In the genomic region with DNA sequence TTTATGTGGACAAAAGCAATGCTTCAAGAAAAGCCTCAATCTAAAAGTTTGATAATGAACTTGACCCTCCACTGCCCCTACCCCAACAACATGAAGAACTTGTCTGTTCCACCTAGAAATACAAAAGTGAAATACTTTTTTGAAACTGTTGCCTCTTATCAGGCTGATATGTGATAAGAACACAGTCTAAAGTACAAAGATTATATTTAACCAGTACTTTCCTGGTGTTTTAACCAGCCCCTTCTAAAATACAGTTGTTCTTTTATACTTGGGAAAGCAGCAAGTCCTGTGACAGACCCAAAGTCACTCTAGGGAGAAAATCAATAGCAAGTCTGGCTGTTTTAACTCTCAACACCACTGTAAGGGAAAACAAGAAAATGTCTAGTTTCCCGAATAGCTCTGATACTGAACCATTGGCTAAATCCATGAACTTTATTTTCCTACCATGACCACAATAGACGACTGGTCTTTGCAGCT, we compare ENCODE assay signal across 1 cellular context.
A peak's percentile ranks its signal among the peaks of the same experiment; 100 is the strongest.
TF ChIP-seq lines count a peak whose summit lies in the region.

No MANE protein-coding gene starts in this region.

TF ChIP-seq in HepG2, 621 proteins besides CTCF, POLR2A, EP300 and RAD21 (continued from another document and continues in another):
- TF ChIP-seq, protein P1, sequence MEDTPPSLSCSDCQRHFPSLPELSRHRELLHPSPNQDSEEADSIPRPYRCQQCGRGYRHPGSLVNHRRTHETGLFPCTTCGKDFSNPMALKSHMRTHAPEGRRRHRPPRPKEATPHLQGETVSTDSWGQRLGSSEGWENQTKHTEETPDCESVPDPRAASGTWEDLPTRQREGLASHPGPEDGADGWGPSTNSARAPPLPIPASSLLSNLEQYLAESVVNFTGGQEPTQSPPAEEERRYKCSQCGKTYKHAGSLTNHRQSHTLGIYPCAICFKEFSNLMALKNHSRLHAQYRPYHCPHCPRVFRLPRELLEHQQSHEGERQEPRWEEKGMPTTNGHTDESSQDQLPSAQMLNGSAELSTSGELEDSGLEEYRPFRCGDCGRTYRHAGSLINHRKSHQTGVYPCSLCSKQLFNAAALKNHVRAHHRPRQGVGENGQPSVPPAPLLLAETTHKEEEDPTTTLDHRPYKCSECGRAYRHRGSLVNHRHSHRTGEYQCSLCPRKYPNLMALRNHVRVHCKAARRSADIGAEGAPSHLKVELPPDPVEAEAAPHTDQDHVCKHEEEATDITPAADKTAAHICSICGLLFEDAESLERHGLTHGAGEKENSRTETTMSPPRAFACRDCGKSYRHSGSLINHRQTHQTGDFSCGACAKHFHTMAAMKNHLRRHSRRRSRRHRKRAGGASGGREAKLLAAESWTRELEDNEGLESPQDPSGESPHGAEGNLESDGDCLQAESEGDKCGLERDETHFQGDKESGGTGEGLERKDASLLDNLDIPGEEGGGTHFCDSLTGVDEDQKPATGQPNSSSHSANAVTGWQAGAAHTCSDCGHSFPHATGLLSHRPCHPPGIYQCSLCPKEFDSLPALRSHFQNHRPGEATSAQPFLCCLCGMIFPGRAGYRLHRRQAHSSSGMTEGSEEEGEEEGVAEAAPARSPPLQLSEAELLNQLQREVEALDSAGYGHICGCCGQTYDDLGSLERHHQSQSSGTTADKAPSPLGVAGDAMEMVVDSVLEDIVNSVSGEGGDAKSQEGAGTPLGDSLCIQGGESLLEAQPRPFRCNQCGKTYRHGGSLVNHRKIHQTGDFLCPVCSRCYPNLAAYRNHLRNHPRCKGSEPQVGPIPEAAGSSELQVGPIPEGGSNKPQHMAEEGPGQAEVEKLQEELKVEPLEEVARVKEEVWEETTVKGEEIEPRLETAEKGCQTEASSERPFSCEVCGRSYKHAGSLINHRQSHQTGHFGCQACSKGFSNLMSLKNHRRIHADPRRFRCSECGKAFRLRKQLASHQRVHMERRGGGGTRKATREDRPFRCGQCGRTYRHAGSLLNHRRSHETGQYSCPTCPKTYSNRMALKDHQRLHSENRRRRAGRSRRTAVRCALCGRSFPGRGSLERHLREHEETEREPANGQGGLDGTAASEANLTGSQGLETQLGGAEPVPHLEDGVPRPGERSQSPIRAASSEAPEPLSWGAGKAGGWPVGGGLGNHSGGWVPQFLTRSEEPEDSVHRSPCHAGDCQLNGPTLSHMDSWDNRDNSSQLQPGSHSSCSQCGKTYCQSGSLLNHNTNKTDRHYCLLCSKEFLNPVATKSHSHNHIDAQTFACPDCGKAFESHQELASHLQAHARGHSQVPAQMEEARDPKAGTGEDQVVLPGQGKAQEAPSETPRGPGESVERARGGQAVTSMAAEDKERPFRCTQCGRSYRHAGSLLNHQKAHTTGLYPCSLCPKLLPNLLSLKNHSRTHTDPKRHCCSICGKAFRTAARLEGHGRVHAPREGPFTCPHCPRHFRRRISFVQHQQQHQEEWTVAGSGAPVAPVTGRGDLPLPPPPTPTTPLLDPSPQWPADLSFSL (CRISPR knock-in tag; IDR thresholded peaks at IDR 0.05), result no peak
- TF ChIP-seq DPF2 (CRISPR knock-in tag; IDR thresholded peaks at IDR 0.05; ENCODE audit: borderline replicate concordance, low read depth) (peak; percentile 55; the same call in 1 of the 2 replicates), FOXJ3 (CRISPR knock-in tag; IDR thresholded peaks at IDR 0.05; ENCODE audit: borderline replicate concordance) (peak; percentile 96), ZNF12 (CRISPR knock-in tag; IDR thresholded peaks at IDR 0.05) (0 out of 2 replicates have a peak, but pooled peaks have one; percentile 7), ARNTL (CRISPR knock-in tag; IDR thresholded peaks at IDR 0.05) (no peak), SOX13 (IDR thresholded peaks at IDR 0.05) (0 out of 2 replicates have a peak, but pooled peaks have one; percentile 17), SOX13 (CRISPR knock-in tag; conservative IDR thresholded peaks at IDR 0.05 in 1 of 2, IDR thresholded peaks at IDR 0.05 in 1 of 2) (peak in 1 of 2 experiments; percentile 87; a peak in 2 of 4 replicates), POGZ (CRISPR knock-in tag; IDR thresholded peaks at IDR 0.05) (peak; percentile 41; the same call in 1 of the 2 replicates), MBD4 (IDR thresholded peaks at IDR 0.05; ENCODE audit: borderline replicate concordance, low read length) (peak; percentile 90), CC2D1A (CRISPR knock-in tag; IDR thresholded peaks at IDR 0.05) (no peak), ZBTB8A (CRISPR knock-in tag; IDR thresholded peaks at IDR 0.05; ENCODE audit: borderline replicate concordance, low read depth) (no peak), ATF1 (CRISPR knock-in tag; IDR thresholded peaks at IDR 0.05) (peak; percentile 66; the same call in 1 of the 2 replicates), GATAD2A (CRISPR knock-in tag; IDR thresholded peaks at IDR 0.05) (peak; percentile 96), KDM6A (CRISPR knock-in tag; IDR thresholded peaks at IDR 0.05; ENCODE audit: low read depth) (peak; percentile 77), YY1 (IDR thresholded peaks at IDR 0.05; ENCODE audit: insufficient read depth, insufficient replicate concordance, low read depth, low read length) (no peak), FOXK2 (IDR thresholded peaks at IDR 0.05) (peak; percentile 58; the same call in 1 of the 2 replicates), FLYWCH1 (CRISPR knock-in tag; IDR thresholded peaks at IDR 0.05) (no peak), GABPA (IDR thresholded peaks at IDR 0.05; ENCODE audit: low read depth, low read length) (no peak), GABPA (CRISPR knock-in tag; IDR thresholded peaks at IDR 0.05; ENCODE audit: low read depth) (peak; percentile 18; the same call in 1 of the 2 replicates), ZNF296 (CRISPR knock-in tag; conservative IDR thresholded peaks at IDR 0.05) (no peak), SP5 (CRISPR knock-in tag; IDR thresholded peaks at IDR 0.05; ENCODE audit: borderline replicate concordance, low read depth) (peak; percentile 56; the same call in 1 of the 2 replicates), MED13 (CRISPR knock-in tag; IDR thresholded peaks at IDR 0.05) (peak; percentile 73; the same call in 1 of the 2 replicates), ZMAT3 (CRISPR knock-in tag; conservative IDR thresholded peaks at IDR 0.05) (no peak), SMAD3 (CRISPR knock-in tag; IDR thresholded peaks at IDR 0.05) (0 out of 2 replicates have a peak, but pooled peaks have one; percentile 45), ZNF264 (CRISPR knock-in tag; IDR thresholded peaks at IDR 0.05) (no peak), NKX3-1 (CRISPR knock-in tag; IDR thresholded peaks at IDR 0.05) (peak; percentile 59; the same call in 1 of the 2 replicates), NCOA1 (CRISPR knock-in tag; IDR thresholded peaks at IDR 0.05) (0 out of 2 replicates have a peak, but pooled peaks have one; percentile 32)
- TF ChIP-seq, protein P2, sequence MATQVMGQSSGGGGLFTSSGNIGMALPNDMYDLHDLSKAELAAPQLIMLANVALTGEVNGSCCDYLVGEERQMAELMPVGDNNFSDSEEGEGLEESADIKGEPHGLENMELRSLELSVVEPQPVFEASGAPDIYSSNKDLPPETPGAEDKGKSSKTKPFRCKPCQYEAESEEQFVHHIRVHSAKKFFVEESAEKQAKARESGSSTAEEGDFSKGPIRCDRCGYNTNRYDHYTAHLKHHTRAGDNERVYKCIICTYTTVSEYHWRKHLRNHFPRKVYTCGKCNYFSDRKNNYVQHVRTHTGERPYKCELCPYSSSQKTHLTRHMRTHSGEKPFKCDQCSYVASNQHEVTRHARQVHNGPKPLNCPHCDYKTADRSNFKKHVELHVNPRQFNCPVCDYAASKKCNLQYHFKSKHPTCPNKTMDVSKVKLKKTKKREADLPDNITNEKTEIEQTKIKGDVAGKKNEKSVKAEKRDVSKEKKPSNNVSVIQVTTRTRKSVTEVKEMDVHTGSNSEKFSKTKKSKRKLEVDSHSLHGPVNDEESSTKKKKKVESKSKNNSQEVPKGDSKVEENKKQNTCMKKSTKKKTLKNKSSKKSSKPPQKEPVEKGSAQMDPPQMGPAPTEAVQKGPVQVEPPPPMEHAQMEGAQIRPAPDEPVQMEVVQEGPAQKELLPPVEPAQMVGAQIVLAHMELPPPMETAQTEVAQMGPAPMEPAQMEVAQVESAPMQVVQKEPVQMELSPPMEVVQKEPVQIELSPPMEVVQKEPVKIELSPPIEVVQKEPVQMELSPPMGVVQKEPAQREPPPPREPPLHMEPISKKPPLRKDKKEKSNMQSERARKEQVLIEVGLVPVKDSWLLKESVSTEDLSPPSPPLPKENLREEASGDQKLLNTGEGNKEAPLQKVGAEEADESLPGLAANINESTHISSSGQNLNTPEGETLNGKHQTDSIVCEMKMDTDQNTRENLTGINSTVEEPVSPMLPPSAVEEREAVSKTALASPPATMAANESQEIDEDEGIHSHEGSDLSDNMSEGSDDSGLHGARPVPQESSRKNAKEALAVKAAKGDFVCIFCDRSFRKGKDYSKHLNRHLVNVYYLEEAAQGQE (IDR thresholded peaks at IDR 0.05; ENCODE audit: borderline replicate concordance in 1 of 2, low read depth in 1 of 2, low read length in 2 of 2), result peak in 1 of 2 experiments; percentile 24; a peak in 1 of 4 replicates
- TF ChIP-seq, protein P3, sequence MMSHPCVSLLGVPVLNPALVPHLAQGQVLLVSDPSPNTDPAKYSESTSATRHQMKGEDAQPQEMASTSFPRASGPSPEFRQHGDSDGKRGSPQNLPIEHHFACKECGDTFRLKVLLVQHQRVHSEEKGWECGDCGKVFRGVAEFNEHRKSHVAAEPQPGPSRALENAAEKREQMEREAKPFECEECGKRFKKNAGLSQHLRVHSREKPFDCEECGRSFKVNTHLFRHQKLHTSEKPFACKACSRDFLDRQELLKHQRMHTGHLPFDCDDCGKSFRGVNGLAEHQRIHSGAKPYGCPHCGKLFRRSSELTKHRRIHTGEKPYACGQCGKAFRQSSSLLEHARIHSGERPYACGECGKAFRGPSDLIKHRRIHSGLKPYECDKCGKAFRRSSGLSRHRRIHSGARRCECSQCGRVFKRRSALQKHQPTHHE (CRISPR knock-in tag; IDR thresholded peaks at IDR 0.05; ENCODE audit: borderline replicate concordance), result no peak
- TF ChIP-seq, protein P4, sequence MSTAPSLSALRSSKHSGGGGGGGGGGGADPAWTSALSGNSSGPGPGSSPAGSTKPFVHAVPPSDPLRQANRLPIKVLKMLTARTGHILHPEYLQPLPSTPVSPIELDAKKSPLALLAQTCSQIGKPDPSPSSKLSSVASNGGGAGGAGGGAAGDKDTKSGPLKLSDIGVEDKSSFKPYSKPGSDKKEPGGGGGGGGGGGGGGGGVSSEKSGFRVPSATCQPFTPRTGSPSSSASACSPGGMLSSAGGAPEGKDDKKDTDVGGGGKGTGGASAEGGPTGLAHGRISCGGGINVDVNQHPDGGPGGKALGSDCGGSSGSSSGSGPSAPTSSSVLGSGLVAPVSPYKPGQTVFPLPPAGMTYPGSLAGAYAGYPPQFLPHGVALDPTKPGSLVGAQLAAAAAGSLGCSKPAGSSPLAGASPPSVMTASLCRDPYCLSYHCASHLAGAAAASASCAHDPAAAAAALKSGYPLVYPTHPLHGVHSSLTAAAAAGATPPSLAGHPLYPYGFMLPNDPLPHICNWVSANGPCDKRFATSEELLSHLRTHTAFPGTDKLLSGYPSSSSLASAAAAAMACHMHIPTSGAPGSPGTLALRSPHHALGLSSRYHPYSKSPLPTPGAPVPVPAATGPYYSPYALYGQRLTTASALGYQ (CRISPR knock-in tag; IDR thresholded peaks at IDR 0.05), result peak; percentile 85; the same call in 1 of the 2 replicates
- TF ChIP-seq, protein P5, sequence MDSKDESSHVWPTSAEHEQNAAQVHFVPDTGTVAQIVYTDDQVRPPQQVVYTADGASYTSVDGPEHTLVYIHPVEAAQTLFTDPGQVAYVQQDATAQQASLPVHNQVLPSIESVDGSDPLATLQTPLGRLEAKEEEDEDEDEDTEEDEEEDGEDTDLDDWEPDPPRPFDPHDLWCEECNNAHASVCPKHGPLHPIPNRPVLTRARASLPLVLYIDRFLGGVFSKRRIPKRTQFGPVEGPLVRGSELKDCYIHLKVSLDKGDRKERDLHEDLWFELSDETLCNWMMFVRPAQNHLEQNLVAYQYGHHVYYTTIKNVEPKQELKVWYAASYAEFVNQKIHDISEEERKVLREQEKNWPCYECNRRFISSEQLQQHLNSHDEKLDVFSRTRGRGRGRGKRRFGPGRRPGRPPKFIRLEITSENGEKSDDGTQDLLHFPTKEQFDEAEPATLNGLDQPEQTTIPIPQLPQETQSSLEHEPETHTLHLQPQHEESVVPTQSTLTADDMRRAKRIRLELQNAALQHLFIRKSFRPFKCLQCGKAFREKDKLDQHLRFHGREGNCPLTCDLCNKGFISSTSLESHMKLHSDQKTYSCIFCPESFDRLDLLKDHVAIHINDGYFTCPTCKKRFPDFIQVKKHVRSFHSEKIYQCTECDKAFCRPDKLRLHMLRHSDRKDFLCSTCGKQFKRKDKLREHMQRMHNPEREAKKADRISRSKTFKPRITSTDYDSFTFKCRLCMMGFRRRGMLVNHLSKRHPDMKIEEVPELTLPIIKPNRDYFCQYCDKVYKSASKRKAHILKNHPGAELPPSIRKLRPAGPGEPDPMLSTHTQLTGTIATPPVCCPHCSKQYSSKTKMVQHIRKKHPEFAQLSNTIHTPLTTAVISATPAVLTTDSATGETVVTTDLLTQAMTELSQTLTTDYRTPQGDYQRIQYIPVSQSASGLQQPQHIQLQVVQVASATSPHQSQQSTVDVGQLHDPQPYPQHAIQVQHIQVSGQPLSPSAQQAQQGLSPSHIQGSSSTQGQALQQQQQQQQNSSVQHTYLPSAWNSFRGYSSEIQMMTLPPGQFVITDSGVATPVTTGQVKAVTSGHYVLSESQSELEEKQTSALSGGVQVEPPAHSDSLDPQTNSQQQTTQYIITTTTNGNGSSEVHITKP (CRISPR knock-in tag; IDR thresholded peaks at IDR 0.05; ENCODE audit: low read depth), result no peak
- TF ChIP-seq, protein P6, sequence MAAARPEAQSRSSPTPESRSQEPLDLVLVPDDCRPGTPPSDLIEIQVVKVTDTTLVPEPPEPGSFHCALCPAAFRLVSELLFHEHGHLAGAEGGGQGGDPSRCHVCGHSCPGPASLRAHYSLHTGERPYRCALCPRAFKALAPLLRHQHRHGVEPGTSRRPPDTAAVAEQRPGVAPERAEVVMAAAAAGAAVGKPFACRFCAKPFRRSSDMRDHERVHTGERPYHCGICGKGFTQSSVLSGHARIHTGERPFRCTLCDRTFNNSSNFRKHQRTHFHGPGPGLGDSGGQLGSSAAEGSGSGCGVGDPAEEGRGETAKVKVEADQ (CRISPR knock-in tag; IDR thresholded peaks at IDR 0.05; ENCODE audit: borderline replicate concordance), result no peak
- TF ChIP-seq, protein P7, sequence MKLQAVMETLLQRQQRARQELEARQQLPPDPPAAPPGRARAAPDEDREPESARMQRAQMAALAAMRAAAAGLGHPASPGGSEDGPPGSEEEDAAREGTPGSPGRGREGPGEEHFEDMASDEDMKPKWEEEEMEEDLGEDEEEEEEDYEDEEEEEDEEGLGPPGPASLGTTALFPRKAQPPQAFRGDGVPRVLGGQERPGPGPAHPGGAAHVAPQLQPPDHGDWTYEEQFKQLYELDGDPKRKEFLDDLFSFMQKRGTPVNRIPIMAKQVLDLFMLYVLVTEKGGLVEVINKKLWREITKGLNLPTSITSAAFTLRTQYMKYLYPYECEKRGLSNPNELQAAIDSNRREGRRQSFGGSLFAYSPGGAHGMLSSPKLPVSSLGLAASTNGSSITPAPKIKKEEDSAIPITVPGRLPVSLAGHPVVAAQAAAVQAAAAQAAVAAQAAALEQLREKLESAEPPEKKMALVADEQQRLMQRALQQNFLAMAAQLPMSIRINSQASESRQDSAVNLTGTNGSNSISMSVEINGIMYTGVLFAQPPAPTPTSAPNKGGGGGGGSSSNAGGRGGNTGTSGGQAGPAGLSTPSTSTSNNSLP (IDR thresholded peaks at IDR 0.05; ENCODE audit: low read depth, low read length), result peak; percentile 88
- TF ChIP-seq, protein P8, sequence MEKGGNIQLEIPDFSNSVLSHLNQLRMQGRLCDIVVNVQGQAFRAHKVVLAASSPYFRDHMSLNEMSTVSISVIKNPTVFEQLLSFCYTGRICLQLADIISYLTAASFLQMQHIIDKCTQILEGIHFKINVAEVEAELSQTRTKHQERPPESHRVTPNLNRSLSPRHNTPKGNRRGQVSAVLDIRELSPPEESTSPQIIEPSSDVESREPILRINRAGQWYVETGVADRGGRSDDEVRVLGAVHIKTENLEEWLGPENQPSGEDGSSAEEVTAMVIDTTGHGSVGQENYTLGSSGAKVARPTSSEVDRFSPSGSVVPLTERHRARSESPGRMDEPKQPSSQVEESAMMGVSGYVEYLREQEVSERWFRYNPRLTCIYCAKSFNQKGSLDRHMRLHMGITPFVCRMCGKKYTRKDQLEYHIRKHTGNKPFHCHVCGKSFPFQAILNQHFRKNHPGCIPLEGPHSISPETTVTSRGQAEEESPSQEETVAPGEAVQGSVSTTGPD (CRISPR knock-in tag; IDR thresholded peaks at IDR 0.05), result peak; percentile 82
